Comparison of ENCODE assay signal across 1 cellular context in genomic region chr9:20228096-20228495, GRCh38.
TF ChIP-seq lines count a peak whose summit lies in the region.

No MANE protein-coding gene starts in this region.

TF ChIP-seq in liver, 16 proteins besides CTCF, POLR2A, EP300 and RAD21 (continued from another document):
- TF ChIP-seq, protein P1, sequence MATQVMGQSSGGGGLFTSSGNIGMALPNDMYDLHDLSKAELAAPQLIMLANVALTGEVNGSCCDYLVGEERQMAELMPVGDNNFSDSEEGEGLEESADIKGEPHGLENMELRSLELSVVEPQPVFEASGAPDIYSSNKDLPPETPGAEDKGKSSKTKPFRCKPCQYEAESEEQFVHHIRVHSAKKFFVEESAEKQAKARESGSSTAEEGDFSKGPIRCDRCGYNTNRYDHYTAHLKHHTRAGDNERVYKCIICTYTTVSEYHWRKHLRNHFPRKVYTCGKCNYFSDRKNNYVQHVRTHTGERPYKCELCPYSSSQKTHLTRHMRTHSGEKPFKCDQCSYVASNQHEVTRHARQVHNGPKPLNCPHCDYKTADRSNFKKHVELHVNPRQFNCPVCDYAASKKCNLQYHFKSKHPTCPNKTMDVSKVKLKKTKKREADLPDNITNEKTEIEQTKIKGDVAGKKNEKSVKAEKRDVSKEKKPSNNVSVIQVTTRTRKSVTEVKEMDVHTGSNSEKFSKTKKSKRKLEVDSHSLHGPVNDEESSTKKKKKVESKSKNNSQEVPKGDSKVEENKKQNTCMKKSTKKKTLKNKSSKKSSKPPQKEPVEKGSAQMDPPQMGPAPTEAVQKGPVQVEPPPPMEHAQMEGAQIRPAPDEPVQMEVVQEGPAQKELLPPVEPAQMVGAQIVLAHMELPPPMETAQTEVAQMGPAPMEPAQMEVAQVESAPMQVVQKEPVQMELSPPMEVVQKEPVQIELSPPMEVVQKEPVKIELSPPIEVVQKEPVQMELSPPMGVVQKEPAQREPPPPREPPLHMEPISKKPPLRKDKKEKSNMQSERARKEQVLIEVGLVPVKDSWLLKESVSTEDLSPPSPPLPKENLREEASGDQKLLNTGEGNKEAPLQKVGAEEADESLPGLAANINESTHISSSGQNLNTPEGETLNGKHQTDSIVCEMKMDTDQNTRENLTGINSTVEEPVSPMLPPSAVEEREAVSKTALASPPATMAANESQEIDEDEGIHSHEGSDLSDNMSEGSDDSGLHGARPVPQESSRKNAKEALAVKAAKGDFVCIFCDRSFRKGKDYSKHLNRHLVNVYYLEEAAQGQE (IDR thresholded peaks at IDR 0.05) = no peak
- TF ChIP-seq FOXA2 (IDR thresholded peaks at IDR 0.05) (no peak), HNF4G (IDR thresholded peaks at IDR 0.05) (no peak), EGR1 (IDR thresholded peaks at IDR 0.05; ENCODE audit: low read depth in 2 of 2) (no peak), MAX (IDR thresholded peaks at IDR 0.05) (no peak), TAF1 (conservative IDR thresholded peaks at IDR 0.05) (no peak), FOXA1 (IDR thresholded peaks at IDR 0.05) (no peak), SP1 (IDR thresholded peaks at IDR 0.05) (no peak)
